ENCODE assay signal across 1 cellular context in genomic region chr17:16398270-16399267, GRCh38.
TF ChIP-seq lines count a peak whose summit lies in the region.

No MANE protein-coding gene starts in this region.

TF ChIP-seq in HEK293, 187 proteins besides CTCF, POLR2A, EP300 and RAD21 (continued from another document):
- TF ChIP-seq PRDM10 (tag by site-specific recombination; IDR thresholded peaks at IDR 0.05), result peak; percentile 37; the same call in 1 of the 2 replicates
- TF ChIP-seq ZNF639 (tag by site-specific recombination; IDR thresholded peaks at IDR 0.05), result no peak
- no peak for TF ChIP-seq ZNF658 (tag by site-specific recombination; IDR thresholded peaks at IDR 0.05)
TF ChIP-seq in HEK293: peak in this region for 2.
